ENCODE assay signal across 20 cellular contexts in the genomic region with DNA sequence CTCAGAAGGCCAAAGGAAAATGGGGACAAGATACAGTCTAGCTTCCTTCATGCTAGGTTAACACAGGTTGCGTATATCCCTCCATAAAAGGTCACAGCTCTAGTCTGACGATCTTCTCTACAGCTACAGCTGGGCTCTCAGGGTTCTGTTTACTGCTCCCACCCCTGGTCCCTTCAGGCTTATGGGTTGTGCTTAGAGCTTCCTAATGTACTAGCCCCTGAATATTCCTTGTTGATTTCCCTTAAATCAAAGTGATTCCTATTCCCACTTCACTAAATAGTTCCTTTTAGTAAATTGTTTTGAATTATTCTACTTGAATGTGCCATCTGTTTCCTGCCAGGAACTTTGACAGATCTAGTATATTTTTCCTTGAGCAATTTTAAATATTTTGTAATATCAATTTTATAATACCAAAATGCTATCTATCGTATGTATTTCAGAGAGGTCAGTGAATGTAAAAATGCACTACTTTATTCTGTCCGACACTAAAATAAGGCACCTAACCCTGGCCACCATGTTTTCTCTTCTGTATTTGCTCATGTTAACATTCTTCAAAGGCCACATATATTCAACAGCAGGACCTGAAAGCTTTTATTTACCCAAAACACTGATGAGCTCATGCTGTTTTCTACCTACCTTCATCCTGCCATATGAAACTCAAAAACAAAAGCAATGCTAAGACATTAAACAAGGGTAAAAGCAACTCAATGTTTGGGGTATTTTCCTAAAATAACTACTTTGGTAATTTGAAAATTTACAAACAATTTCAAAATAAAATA.
"Had no signal": no experiment of that assay in that cellular context is flagged by ENCODE, and none has a peak within 500 bp of the region (broad histone marks: within the 10 kb centered on the region; RNA-seq: fewer than 3 reads in every experiment).

No MANE protein-coding gene starts in this region.

- ATAC-seq: activated CD8-positive, alpha-beta T cell treated with anti-CD3 and anti-CD28 coated beads, Interleukin-2, amount 10 ng/mL, durations not matched to agents 7 days and 5 days; activated naive CD4-positive, alpha-beta T cell treated with anti-CD3 and anti-CD28 coated beads, Interleukin-2, amount 50 U/mL, for 72 hours; foreskin keratinocyte; sciatic nerve; T-helper 17 cell had no signal

- H3K27me3 ChIP-seq: foreskin keratinocyte, thyroid gland, vagina had no signal

- H3K4me3 ChIP-seq: prostate gland, thyroid gland, vagina had no signal

- H3K9me3 ChIP-seq: prostate gland, thyroid gland, vagina had no signal

- H3K36me3 ChIP-seq: prostate gland, thyroid gland, vagina had no signal

- H3K27ac ChIP-seq: foreskin keratinocyte, prostate gland, thyroid gland, vagina had no signal

- H3K4me1 ChIP-seq: prostate gland had no signal

- DNase-seq: activated B cell treated with CpG ODN at 0.5 μM for 24 hours; activated CD4-positive, alpha-beta T cell treated with anti-CD3 and anti-CD28 coated beads for 48 hours; activated CD8-positive, alpha-beta memory T cell treated with anti-CD3 and anti-CD28 coated beads, Interleukin-2, amount 50 U/mL, for 4 hours; activated CD8-positive, alpha-beta T cell treated with anti-CD3 and anti-CD28 coated beads, Interleukin-2, amount 10 ng/mL, durations not matched to agents 7 days and 5 days; activated effector memory CD4-positive, alpha-beta T cell treated with anti-CD3 and anti-CD28 coated beads, Interleukin-2, amount 50 U/mL, for 16 hours; activated T-cell treated with anti-CD3 and anti-CD28 coated beads, Interleukin-2, amount 50 U/mL, for 48 hours; amniotic stem cell; cortex of kidney; effector CD8-positive, alpha-beta T cell; foreskin keratinocyte; kidney glomerular epithelial cell; occipital lobe; stimulated activated CD4-positive, alpha-beta T cell treated with anti-CD3 and anti-CD28 coated beads, Interleukin-12 subunit alpha, Interleukin-12 subunit beta, amount 100 ng/mL, for 4 hours; stimulated activated CD4-positive, alpha-beta T cell treated with anti-CD3 and anti-CD28 coated beads, Interleukin-2, amount 100 ng/mL, for 24 hours; T-helper 17 cell; thyroid gland had no signal
